Comparison of ENCODE assay signal across 15 cellular contexts in genomic region chr1:41730806-41731205, GRCh38.
DNase-seq lines count a peak whose midpoint lies in the region; ATAC-seq and TF ChIP-seq lines count a peak whose summit lies in the region.
"Had no signal": no experiment of that assay in that cellular context is flagged by ENCODE, and none has a peak within 500 bp of the region (broad histone marks: within the 10 kb centered on the region; RNA-seq: fewer than 3 reads in every experiment).

No MANE protein-coding gene starts in this region.

- H3K4ac ChIP-seq in neuronal stem cell (ENCODE audit: low read length), result no peak overlapping the region

- H4K91ac ChIP-seq in neuronal stem cell (ENCODE audit: low read depth, low read length, poor library complexity), result no peak overlapping the region

- no peak overlapping the region for H3K27ac Mint-ChIP-seq in CD4-positive, alpha-beta T cell
- H3K27ac Mint-ChIP-seq: CD8-positive, alpha-beta T cell had no signal

- DNase-seq in DND-41, result no peak
- no peak for DNase-seq in neuronal stem cell (ENCODE audit: low spot score)
- no peak for DNase-seq in foreskin keratinocyte
- no peak for DNase-seq in CD4-positive, alpha-beta T cell
- DNase-seq: CD8-positive, alpha-beta T cell; COR-L47; DMS153; DMS79 treated with DMSO at 0.1 percent for 48 hours; GDM1 had no signal

- H3K79me1 ChIP-seq in neuronal stem cell (ENCODE audit: low read depth, low read length), result no peaks in the 10 kb centered on the region

- ATAC-seq in DND-41 (ENCODE audit: insufficient read depth, low read depth) (no peak), foreskin keratinocyte (no peak), GM18511 (IDR thresholded peaks at IDR 0.05; ENCODE audit: unreplicated experiment) (no peak)
- no peak for ATAC-seq in CD4-positive, alpha-beta T cell (ENCODE audit: poor library complexity)
- ATAC-seq: A549; CD8-positive, alpha-beta T cell; HCT116; K562 had no signal

- no CpG with 5 or more reads among the region's 4 CpGs for WGBS in neuronal stem cell (ENCODE audit: extremely low coverage in 2 of 2, insufficient read length in 2 of 2, insufficient replicate concordance in 1 of 2), 2 donors

- no peaks in the 10 kb centered on the region for H3K27me3 ChIP-seq in BLaER1 treated with 17β-estradiol and CSF1 and Interleukin-3, amounts not matched to agents 10 nM and 100 nM
- no peaks in the 10 kb centered on the region for H3K27me3 ChIP-seq in DND-41 (ENCODE audit: insufficient read depth, low read length, poor library complexity)
- no peaks in the 10 kb centered on the region for H3K27me3 ChIP-seq in OCI-LY3 (ENCODE audit: low read depth, low read length)
- no peaks in the 10 kb centered on the region for H3K27me3 ChIP-seq in neuronal stem cell (ENCODE audit: control insufficient read depth in 3 of 3, insufficient read depth in 3 of 3, low read depth in 1 of 3, low read length in 3 of 3)
- peaks cover 44% of the 10 kb centered on the region for H3K27me3 ChIP-seq in foreskin keratinocyte
- H3K27me3 ChIP-seq in CD4-positive, alpha-beta T cell (ENCODE audit: control insufficient read depth, insufficient read depth, low read length), result no peaks in the 10 kb centered on the region

- no peak overlapping the region for H2BK120ac ChIP-seq in neuronal stem cell (ENCODE audit: low read depth, low read length)

- POLR2A ChIA-PET in CD4-positive, alpha-beta T cell (lab: Charles Lee), result no interaction called here

- H3K9me3 ChIP-seq in BLaER1 treated with 17β-estradiol and CSF1 and Interleukin-3, amounts not matched to agents 10 nM and 100 nM (replicated peaks in 1 of 11), result peaks cover 0 to 9% (median 0%) of the 10 kb centered on the region in 11 experiments; a peak in 6 of 22 replicates
- H3K9me3 ChIP-seq in DND-41 (ENCODE audit: insufficient read depth, low read length, severe bottlenecking), result no peaks in the 10 kb centered on the region
- H3K9me3 ChIP-seq in OCI-LY3 (ENCODE audit: insufficient read depth, low read length), result no peaks in the 10 kb centered on the region
- H3K9me3 ChIP-seq in neuronal stem cell (replicated peaks in 1 of 2; ENCODE audit: control insufficient read depth in 2 of 2, insufficient read depth in 1 of 2, low read depth in 1 of 2, low read length in 2 of 2), result no peaks in the 10 kb centered on the region
- no peaks in the 10 kb centered on the region for H3K9me3 ChIP-seq in CD4-positive, alpha-beta T cell (ENCODE audit: control insufficient read depth, low read length)
- H3K9me3 ChIP-seq: A549 had no signal

- peak overlapping the region in 9 of 11 experiments; percentile 0 to 99 (median 92); a peak in 15 of 22 replicates for H3K27ac ChIP-seq in BLaER1 treated with 17β-estradiol and CSF1 and Interleukin-3, amounts not matched to agents 10 nM and 100 nM
- H3K27ac ChIP-seq in DND-41 (ENCODE audit: low read length) (peak overlapping the region; percentile 54; the same call in 1 of the 2 replicates), OCI-LY3 (ENCODE audit: low read length) (peak overlapping the region; percentile 95), neuronal stem cell (replicated peaks; ENCODE audit: low read length) (no peak overlapping the region), foreskin keratinocyte (no peak overlapping the region)
- H3K27ac ChIP-seq in CD4-positive, alpha-beta T cell (ENCODE audit: low read depth, low read length), result no peak overlapping the region
- H3K27ac ChIP-seq: A549 had no signal

- no peaks in the 10 kb centered on the region for H3K36me3 Mint-ChIP-seq in CD4-positive, alpha-beta T cell (ENCODE audit: low read depth)
- H3K36me3 Mint-ChIP-seq: CD8-positive, alpha-beta T cell had no signal

- H3K4me1 ChIP-seq in BLaER1 treated with 17β-estradiol and CSF1 and Interleukin-3, amounts not matched to agents 10 nM and 100 nM, result peaks cover 78 to 100% (median 99%) of the 10 kb centered on the region in 10 experiments
- H3K4me1 ChIP-seq in DND-41 (ENCODE audit: insufficient read depth, low read length) (peaks cover 58% of the 10 kb centered on the region), OCI-LY3 (ENCODE audit: low read length) (peaks cover 92% of the 10 kb centered on the region), neuronal stem cell (ENCODE audit: control insufficient read depth in 2 of 2, insufficient read depth in 1 of 2, low read depth in 1 of 2, low read length in 2 of 2) (peaks cover 7 to 13% of the 10 kb centered on the region in 2 donors), foreskin keratinocyte (no peaks in the 10 kb centered on the region)
- H3K4me1 ChIP-seq: A549 had no signal

- no peaks in the 10 kb centered on the region for H3K9me3 Mint-ChIP-seq in CD4-positive, alpha-beta T cell
- H3K9me3 Mint-ChIP-seq: CD8-positive, alpha-beta T cell had no signal

- no peak overlapping the region for H2BK15ac ChIP-seq in neuronal stem cell (ENCODE audit: low read length)

- no peaks in the 10 kb centered on the region for H3K27me3 Mint-ChIP-seq in CD4-positive, alpha-beta T cell

- no peak overlapping the region for H3K23ac ChIP-seq in neuronal stem cell (ENCODE audit: low read depth, low read length, poor library complexity)

- no peak overlapping the region for H2AK5ac ChIP-seq in neuronal stem cell (ENCODE audit: low read depth, low read length)

- intact Hi-C loops in CD4-positive, alpha-beta T cell (cut with DNase I, micrococcal nuclease), result no loop called here

- H2BK12ac ChIP-seq in neuronal stem cell (ENCODE audit: low read length), result no peak overlapping the region

- no peaks in the 10 kb centered on the region; a peak in 1 of 22 replicates for H4K20me1 ChIP-seq in BLaER1 treated with 17β-estradiol and CSF1 and Interleukin-3, amounts not matched to agents 10 nM and 100 nM
- H4K20me1 ChIP-seq in DND-41 (ENCODE audit: insufficient read depth, low read length) (peaks cover 96% of the 10 kb centered on the region), OCI-LY3 (ENCODE audit: insufficient read depth, low read length) (no peaks in the 10 kb centered on the region)

- no peak for TF ChIP-seq CTCF in DND-41 (IDR thresholded peaks at IDR 0.05; ENCODE audit: borderline replicate concordance, extremely low read depth, low read length, poor library complexity, severe bottlenecking)
- no peak for TF ChIP-seq CTCF in OCI-LY3 (IDR thresholded peaks at IDR 0.05; ENCODE audit: low read depth, low read length)
- no peak for TF ChIP-seq CTCF in foreskin keratinocyte (conservative IDR thresholded peaks at IDR 0.05)
- no peak for TF ChIP-seq CTCF in CD4-positive, alpha-beta T cell (IDR thresholded peaks at IDR 0.05)

- no peak overlapping the region for H2BK5ac ChIP-seq in neuronal stem cell (ENCODE audit: low read length)

- H2AFZ ChIP-seq in DND-41 (ENCODE audit: low read depth, low read length), result no peak overlapping the region
- H2AFZ ChIP-seq in OCI-LY3 (ENCODE audit: low read depth, low read length), result no peak overlapping the region
- no peak overlapping the region for H2AFZ ChIP-seq in neuronal stem cell (ENCODE audit: low read length)

- peak overlapping the region; percentile 10 for H3K14ac ChIP-seq in neuronal stem cell (ENCODE audit: low read length)

- H3K36me3 ChIP-seq in BLaER1 treated with 17β-estradiol and CSF1 and Interleukin-3, amounts not matched to agents 10 nM and 100 nM, result no peaks in the 10 kb centered on the region
- H3K36me3 ChIP-seq in DND-41 (ENCODE audit: insufficient read depth, low read length) (peaks cover 3% of the 10 kb centered on the region), OCI-LY3 (replicated peaks; ENCODE audit: low read depth, low read length) (peaks cover 8% of the 10 kb centered on the region), neuronal stem cell (replicated peaks in 1 of 2; ENCODE audit: control insufficient read depth in 2 of 2, insufficient read depth in 2 of 2, low read length in 2 of 2) (no peaks in the 10 kb centered on the region)

- no peak overlapping the region for H3K4me3 ChIP-seq in BLaER1 treated with 17β-estradiol and CSF1 and Interleukin-3, amounts not matched to agents 10 nM and 100 nM
- H3K4me3 ChIP-seq in DND-41 (ENCODE audit: low read depth in 1 of 2, low read length in 2 of 2) (no peak overlapping the region), OCI-LY3 (ENCODE audit: low read length) (no peak overlapping the region), neuronal stem cell (ENCODE audit: low read length in 2 of 2) (no peak overlapping the region)
- H3K4me3 ChIP-seq: A549, K562 had no signal

- H3K4me1 Mint-ChIP-seq in CD4-positive, alpha-beta T cell (ENCODE audit: low read depth), result peaks cover 39% of the 10 kb centered on the region

- no peak overlapping the region for H3K4me3 Mint-ChIP-seq in CD4-positive, alpha-beta T cell
- H3K4me3 Mint-ChIP-seq: CD8-positive, alpha-beta T cell had no signal

- no peak overlapping the region for H3K18ac ChIP-seq in neuronal stem cell (ENCODE audit: low read length)

- peaks cover 100% of the 10 kb centered on the region for H3K79me2 ChIP-seq in DND-41 (ENCODE audit: insufficient read depth, low read length)
- H3K79me2 ChIP-seq in OCI-LY3 (ENCODE audit: low read length), result peaks cover 12% of the 10 kb centered on the region

- H3K4me2 ChIP-seq in BLaER1 treated with 17β-estradiol and CSF1 and Interleukin-3, amounts not matched to agents 10 nM and 100 nM, result peak overlapping the region; percentile 77 to 96 (median 86)
- H3K4me2 ChIP-seq in DND-41 (ENCODE audit: insufficient read depth, low read length), result no peak overlapping the region
- H3K4me2 ChIP-seq in OCI-LY3 (ENCODE audit: low read length), result peak overlapping the region; percentile 0; the same call in 1 of the 2 replicates
- no peak overlapping the region for H3K4me2 ChIP-seq in neuronal stem cell (ENCODE audit: insufficient read depth, low read length, poor library complexity, severe bottlenecking)
- H3K4me2 ChIP-seq: A549 had no signal

- no peak overlapping the region for H4K8ac ChIP-seq in neuronal stem cell (ENCODE audit: low read depth, low read length)

- peak overlapping the region in 7 of 11 experiments; percentile 5 to 82 (median 19); a peak in 7 of 22 replicates for H3K9ac ChIP-seq in BLaER1 treated with 17β-estradiol and CSF1 and Interleukin-3, amounts not matched to agents 10 nM and 100 nM
- no peak overlapping the region for H3K9ac ChIP-seq in DND-41 (ENCODE audit: low read depth, low read length)
- peak overlapping the region; percentile 78; the same call in 1 of the 2 replicates for H3K9ac ChIP-seq in OCI-LY3 (ENCODE audit: low read length)
- no peak overlapping the region for H3K9ac ChIP-seq in neuronal stem cell (ENCODE audit: low read depth, low read length, poor library complexity)

- CTCF ChIA-PET in CD4-positive, alpha-beta T cell (lab: Charles Lee), result no interaction called here

Comparison
In these comparisons a context has a peak if more than half of its experiments do, and no peak if none do; other contexts are left out.
1. H3K27ac ChIP-seq: peak in BLaER1 treated with 17β-estradiol and CSF1 and Interleukin-3, amounts not matched to agents 10 nM and 100 nM (9 of 11), DND-41 (single experiment) and OCI-LY3 (single experiment); none in neuronal stem cell (single experiment), foreskin keratinocyte (single experiment) and CD4-positive, alpha-beta T cell (single experiment).
2. H3K4me2 ChIP-seq: peak in BLaER1 treated with 17β-estradiol and CSF1 and Interleukin-3, amounts not matched to agents 10 nM and 100 nM (11 of 11) and OCI-LY3 (single experiment); none in DND-41 (single experiment) and neuronal stem cell (single experiment).
3. H3K9ac ChIP-seq: peak in BLaER1 treated with 17β-estradiol and CSF1 and Interleukin-3, amounts not matched to agents 10 nM and 100 nM (7 of 11) and OCI-LY3 (single experiment); none in DND-41 (single experiment) and neuronal stem cell (single experiment).